ENCODE assay signal across 16 cellular contexts in genomic region chr20:49956689-49957443, GRCh38. TPM values are rescaled to one million over a fixed set of nuclear protein-coding genes. Genes with fewer than 3 reads are reported as not detected.
DNase-seq lines count a peak whose midpoint lies in the region; ATAC-seq and TF ChIP-seq lines count a peak whose summit lies in the region.
"Had no signal": no experiment of that assay in that cellular context is flagged by ENCODE, and none has a peak within 500 bp of the region (broad histone marks: within the 10 kb centered on the region; RNA-seq: fewer than 3 reads in every experiment).

No MANE protein-coding gene starts in this region.

- intact Hi-C loops in natural killer cell (cut with micrococcal nuclease), result no loop called here
- intact Hi-C loops in activated B cell treated with CpG ODN at 0.5 μM for 24 hours (cut with micrococcal nuclease), result no loop called here

- H3K9me3 ChIP-seq in BE2C, result no peaks in the 10 kb centered on the region

- POLR2A ChIA-PET in activated B cell treated with CpG ODN at 0.5 μM for 24 hours (lab: Charles Lee), result interaction anchor here (1.1 kb wide), 1 partner anchor 21 kb away, joined by 3 read pairs; the partner anchor contains the start of gene RNF114
- POLR2A ChIA-PET in naive thymus-derived CD8-positive, alpha-beta T cell (lab: Charles Lee), result no interaction called here

- no peaks in the 10 kb centered on the region for H3K9me3 Mint-ChIP-seq in natural killer cell treated with Interleukin-12 subunit alpha and Interleukin-12 subunit beta and Interleukin-15 and Interleukin-18, amount 100 ng/mL, for 72 hours
- H3K9me3 Mint-ChIP-seq in natural killer cell (no peaks in the 10 kb centered on the region), activated B cell treated with CpG ODN at 0.5 μM for 24 hours (no peaks in the 10 kb centered on the region)
- no peaks in the 10 kb centered on the region for H3K9me3 Mint-ChIP-seq in naive thymus-derived CD8-positive, alpha-beta T cell
- H3K9me3 Mint-ChIP-seq: IgD-negative memory B cell had no signal

- H3K4me1 ChIP-seq in BE2C, result no peaks in the 10 kb centered on the region

- CTCF ChIA-PET in activated B cell treated with CpG ODN at 0.5 μM for 24 hours (lab: Charles Lee), result no interaction called here

- H3K27me3 ChIP-seq in layer of hippocampus (ENCODE audit: control insufficient read depth, insufficient read depth, low read length) (no peaks in the 10 kb centered on the region), BE2C (no peaks in the 10 kb centered on the region)
- H3K27me3 ChIP-seq: hepatocyte had no signal

- H3K27ac ChIP-seq in layer of hippocampus (ENCODE audit: low read depth, low read length), result peak overlapping the region; percentile 62
- H3K27ac ChIP-seq: hepatocyte had no signal

- H3K27me3 Mint-ChIP-seq in natural killer cell treated with Interleukin-12 subunit alpha and Interleukin-12 subunit beta and Interleukin-15 and Interleukin-18, amount 100 ng/mL, for 72 hours, result no peaks in the 10 kb centered on the region
- H3K27me3 Mint-ChIP-seq in natural killer cell (ENCODE audit: low read depth in 2 of 2) (no peaks in the 10 kb centered on the region), activated B cell treated with CpG ODN at 0.5 μM for 24 hours (no peaks in the 10 kb centered on the region)
- no peaks in the 10 kb centered on the region for H3K27me3 Mint-ChIP-seq in naive thymus-derived CD8-positive, alpha-beta T cell
- H3K27me3 Mint-ChIP-seq: IgD-negative memory B cell had no signal

- TF ChIP-seq CTCF in natural killer cell (IDR thresholded peaks at IDR 0.05) (no peak), activated B cell treated with CpG ODN at 0.5 μM for 24 hours (IDR thresholded peaks at IDR 0.05) (no peak), BE2C (IDR thresholded peaks at IDR 0.05; ENCODE audit: low read depth, low read length) (no peak)

- peak overlapping the region; percentile 43 to 88 for H3K27ac Mint-ChIP-seq in natural killer cell treated with Interleukin-12 subunit alpha and Interleukin-12 subunit beta and Interleukin-15 and Interleukin-18, amount 100 ng/mL, for 72 hours
- peak overlapping the region in 1 of 2 donors; percentile 22 for H3K27ac Mint-ChIP-seq in natural killer cell
- H3K27ac Mint-ChIP-seq in activated B cell treated with CpG ODN at 0.5 μM for 24 hours, result peak overlapping the region; percentile 75
- peak overlapping the region in 3 of 10 donors; percentile 46 to 87 (median 77) for H3K27ac Mint-ChIP-seq in naive thymus-derived CD8-positive, alpha-beta T cell

- no peak overlapping the region for H3K4me3 ChIP-seq in BE2C (ENCODE audit: low read depth, low read length)
- H3K4me3 ChIP-seq: GM12878, hepatocyte had no signal

- no peak for DNase-seq in natural killer cell treated with Interleukin-12 subunit alpha and Interleukin-12 subunit beta and Interleukin-15 and Interleukin-18, amount 100 ng/mL, for 72 hours (ENCODE audit: low spot score)
- DNase-seq in natural killer cell (no peak), activated B cell treated with CpG ODN at 0.5 μM for 24 hours (no peak), BE2C (no peak)
- no peak for DNase-seq in naive thymus-derived CD8-positive, alpha-beta T cell
- DNase-seq: activated gamma-delta T cell treated with Interleukin-2 at 50 U/mL for 16 hours; mammary epithelial cell; NCI-H2081; stimulated activated CD8-positive, alpha-beta memory T cell treated with anti-CD3 and anti-CD28 coated beads, Interleukin-4, amount 100 ng/mL, for 48 hours; SW 1271 had no signal

- peak overlapping the region; percentile 52 for H3K4me3 Mint-ChIP-seq in natural killer cell treated with Interleukin-12 subunit alpha and Interleukin-12 subunit beta and Interleukin-15 and Interleukin-18, amount 100 ng/mL, for 72 hours
- H3K4me3 Mint-ChIP-seq in natural killer cell (no peak overlapping the region), activated B cell treated with CpG ODN at 0.5 μM for 24 hours (no peak overlapping the region)
- H3K4me3 Mint-ChIP-seq in naive thymus-derived CD8-positive, alpha-beta T cell, result no peak overlapping the region
- H3K4me3 Mint-ChIP-seq: IgD-negative memory B cell had no signal

- H3K36me3 ChIP-seq in BE2C, result peaks cover 56% of the 10 kb centered on the region

- ATAC-seq in natural killer cell treated with Interleukin-12 subunit alpha and Interleukin-12 subunit beta and Interleukin-15 and Interleukin-18, amount 100 ng/mL, for 72 hours, result no peak
- ATAC-seq in natural killer cell, result no peak
- ATAC-seq in activated B cell treated with CpG ODN at 0.5 μM for 24 hours (ENCODE audit: low read depth), result no peak
- no peak for ATAC-seq in naive thymus-derived CD8-positive, alpha-beta T cell
- no peak for ATAC-seq in HG03095 (IDR thresholded peaks at IDR 0.05; ENCODE audit: unreplicated experiment)
- no peak for ATAC-seq in HG03039 (IDR thresholded peaks at IDR 0.05; ENCODE audit: unreplicated experiment)

- peaks cover 4 to 17% of the 10 kb centered on the region in 2 donors for H3K4me1 Mint-ChIP-seq in natural killer cell treated with Interleukin-12 subunit alpha and Interleukin-12 subunit beta and Interleukin-15 and Interleukin-18, amount 100 ng/mL, for 72 hours (ENCODE audit: low read depth in 2 of 2)
- H3K4me1 Mint-ChIP-seq in natural killer cell (no peaks in the 10 kb centered on the region), activated B cell treated with CpG ODN at 0.5 μM for 24 hours (peaks cover 19% of the 10 kb centered on the region)
- H3K4me1 Mint-ChIP-seq in naive thymus-derived CD8-positive, alpha-beta T cell, result peaks cover 0 to 4% (median 1%) of the 10 kb centered on the region in 4 donors

- peaks cover 16% of the 10 kb centered on the region for H3K36me3 Mint-ChIP-seq in natural killer cell treated with Interleukin-12 subunit alpha and Interleukin-12 subunit beta and Interleukin-15 and Interleukin-18, amount 100 ng/mL, for 72 hours
- H3K36me3 Mint-ChIP-seq in natural killer cell (peaks cover 9% of the 10 kb centered on the region), activated B cell treated with CpG ODN at 0.5 μM for 24 hours (ENCODE audit: low read depth) (peaks cover 52% of the 10 kb centered on the region)
- H3K36me3 Mint-ChIP-seq in naive thymus-derived CD8-positive, alpha-beta T cell, result peaks cover 7 to 55% (median 7%) of the 10 kb centered on the region in 3 donors

RNA-seq across cellular contexts. Expression of gene RNF114, which starts 20.7 kb away (rescaled TPM):
- total RNA-seq in natural killer cell treated with Interleukin-12 subunit alpha and Interleukin-12 subunit beta and Interleukin-15 and Interleukin-18, amount 100 ng/mL, for 72 hours, result 10 to 100 TPM; 69.9 to 79.3 TPM
- total RNA-seq in natural killer cell (100 to 1,000 TPM in 2 of 3 donors, 10 to 100 TPM in 1; 92.3 to 108 (median 100) TPM), activated B cell treated with CpG ODN at 0.5 μM for 24 hours (56.5 and 56.6 TPM in 2 replicates)
- total RNA-seq in naive thymus-derived CD8-positive, alpha-beta T cell, result 100 to 1,000 TPM; 104 to 105 TPM
- polyA plus RNA-seq in naive thymus-derived CD8-positive, alpha-beta T cell, result 100 to 1,000 TPM; 123 to 133 (median 123) TPM
- 192 TPM for polyA plus RNA-seq in BE2C (2012; ENCODE audit: insufficient read depth, insufficient read length, low read depth)

RNA-seq across cellular contexts. Expression of gene SNAI1, which starts 25.9 kb away (rescaled TPM):
- total RNA-seq in natural killer cell treated with Interleukin-12 subunit alpha and Interleukin-12 subunit beta and Interleukin-15 and Interleukin-18, amount 100 ng/mL, for 72 hours, result 1 to 10 TPM in 1 of 2 donors, under 1 TPM in 1; 0.71 to 1.3 TPM
- 1 to 10 TPM; 1.5 to 2.4 (median 2.1) TPM for total RNA-seq in natural killer cell
- 0.61 and 0.67 TPM in 2 replicates for total RNA-seq in activated B cell treated with CpG ODN at 0.5 μM for 24 hours
- total RNA-seq in naive thymus-derived CD8-positive, alpha-beta T cell, result 1 to 10 TPM in 1 of 2 experiments, under 1 TPM in 1; 0.82 to 1.5 TPM
- polyA plus RNA-seq in naive thymus-derived CD8-positive, alpha-beta T cell, result under 1 TPM in 2 of 3 donors, not detected in 1; 0.25 to 0.64 TPM
- polyA plus RNA-seq in BE2C (2012; ENCODE audit: insufficient read depth, insufficient read length, low read depth), result 9.1 TPM
- total RNA-seq: mammary epithelial cell had no signal

RNA-seq across cellular contexts. Expression of gene SPATA2, which starts 41.5 kb away (rescaled TPM):
- total RNA-seq in natural killer cell treated with Interleukin-12 subunit alpha and Interleukin-12 subunit beta and Interleukin-15 and Interleukin-18, amount 100 ng/mL, for 72 hours, result 10 to 100 TPM; 10.1 to 12.0 TPM
- 10 to 100 TPM; 16.4 to 25.8 (median 25.1) TPM for total RNA-seq in natural killer cell
- 9.1 and 9.4 TPM in 2 replicates for total RNA-seq in activated B cell treated with CpG ODN at 0.5 μM for 24 hours
- 1 to 10 TPM; 8.0 to 9.0 TPM for total RNA-seq in naive thymus-derived CD8-positive, alpha-beta T cell
- 1 to 10 TPM; 1.7 to 5.7 (median 2.0) TPM for polyA plus RNA-seq in naive thymus-derived CD8-positive, alpha-beta T cell
- polyA plus RNA-seq in BE2C (2012; ENCODE audit: insufficient read depth, insufficient read length, low read depth), result 16.4 TPM
